In genomic region chr21:39616373-39616772, GRCh38 we compare ENCODE assay signal across 18 cellular contexts. TPM values are rescaled to one million over a fixed set of nuclear protein-coding genes. Genes with fewer than 3 reads are reported as not detected.
"Had no signal": no experiment of that assay in that cellular context is flagged by ENCODE, and none has a peak within 500 bp of the region (broad histone marks: within the 10 kb centered on the region; RNA-seq: fewer than 3 reads in every experiment).

No MANE protein-coding gene starts in this region.

- H3K4me1 Mint-ChIP-seq: memory B cell, natural killer cell had no signal

- H3K4me3 Mint-ChIP-seq: activated CD4-positive, alpha-beta T cell treated with anti-CD3 and anti-CD28 coated beads for 36 hours; activated T-helper 1 cell treated with anti-CD3 and anti-CD28 coated beads, Interleukin-12 subunit alpha, Interleukin-12 subunit beta, Interleukin-2, Interleukin-4 antibody, amounts not matched to agents 30 ng/mL and 10 ng/mL and 1 ng/mL, durations not matched to agents 14 hours and 24 hours and 36 hours; memory B cell; natural killer cell; stimulated activated naive CD8-positive, alpha-beta T cell treated with anti-CD3 and anti-CD28 coated beads, Interleukin-15, amount 100 ng/mL, for 72 hours had no signal

- H3K36me3 ChIP-seq: adrenal gland, neutrophil, right lobe of liver, suprapubic skin had no signal

- H3K9me3 Mint-ChIP-seq: activated naive CD4-positive, alpha-beta T cell treated with anti-CD3 and anti-CD28 coated beads, Interleukin-2, amount 50 U/mL, for 72 hours; activated T-helper 1 cell treated with anti-CD3 and anti-CD28 coated beads, Interleukin-12 subunit alpha, Interleukin-12 subunit beta, Interleukin-2, Interleukin-4 antibody, amounts not matched to agents 30 ng/mL and 10 ng/mL and 1 ng/mL, durations not matched to agents 14 hours and 24 hours and 36 hours; natural killer cell; stimulated activated naive CD8-positive, alpha-beta T cell treated with anti-CD3 and anti-CD28 coated beads, Interleukin-15, amount 100 ng/mL, for 72 hours had no signal

- H3K27ac Mint-ChIP-seq: activated CD4-positive, alpha-beta T cell treated with anti-CD3 and anti-CD28 coated beads for 36 hours; activated naive CD4-positive, alpha-beta T cell treated with anti-CD3 and anti-CD28 coated beads, Interleukin-2, amount 50 U/mL, for 72 hours; activated T-helper 1 cell treated with anti-CD3 and anti-CD28 coated beads, Interleukin-12 subunit alpha, Interleukin-12 subunit beta, Interleukin-2, Interleukin-4 antibody, amounts not matched to agents 30 ng/mL and 10 ng/mL and 1 ng/mL, durations not matched to agents 14 hours and 24 hours and 36 hours; memory B cell; natural killer cell; stimulated activated naive CD8-positive, alpha-beta T cell treated with anti-CD3 and anti-CD28 coated beads, Interleukin-15, amount 100 ng/mL, for 72 hours had no signal

- H3K9me3 ChIP-seq: adrenal gland, neutrophil, right lobe of liver, suprapubic skin had no signal

- H3K4me1 ChIP-seq: adrenal gland, parathyroid adenoma, right lobe of liver had no signal

- H3K36me3 Mint-ChIP-seq: activated naive CD4-positive, alpha-beta T cell treated with anti-CD3 and anti-CD28 coated beads, Interleukin-2, amount 50 U/mL, for 72 hours; memory B cell; natural killer cell had no signal

- DNase-seq: activated CD4-positive, alpha-beta T cell treated with anti-CD3 and anti-CD28 coated beads for 36 hours; activated CD4-positive, alpha-beta T cell treated with anti-CD3 and anti-CD28 coated beads, Interleukin-2, amount 50 U/mL, for 48 hours; activated gamma-delta T cell treated with Interleukin-2 at 50 U/mL for 16 hours; activated T-cell treated with anti-CD3 and anti-CD28 coated beads for 4 hours; adrenal gland; natural killer cell; right lobe of liver; small intestine; stimulated activated CD4-positive, alpha-beta T cell treated with anti-CD3 and anti-CD28 coated beads, Interleukin-4, amount 100 ng/mL, for 1 hour; stimulated activated naive CD8-positive, alpha-beta T cell treated with anti-CD3 and anti-CD28 coated beads, Interleukin-15, amount 100 ng/mL, for 72 hours; T-helper 2 cell; trophoblast cell had no signal

- H3K4me3 ChIP-seq: adrenal gland, right lobe of liver, suprapubic skin had no signal

- H3K9ac ChIP-seq: parathyroid adenoma had no signal

- H2AFZ ChIP-seq: parathyroid adenoma had no signal

- H3K27ac ChIP-seq: adrenal gland, neutrophil, parathyroid adenoma, right lobe of liver, suprapubic skin had no signal

- ATAC-seq: activated CD4-positive, alpha-beta T cell treated with anti-CD3 and anti-CD28 coated beads for 36 hours; activated naive CD4-positive, alpha-beta T cell treated with anti-CD3 and anti-CD28 coated beads, Interleukin-2, amount 50 U/mL, for 72 hours; natural killer cell; right lobe of liver; stimulated activated naive CD8-positive, alpha-beta T cell treated with anti-CD3 and anti-CD28 coated beads, Interleukin-15, amount 100 ng/mL, for 72 hours had no signal

- H3K79me2 ChIP-seq: parathyroid adenoma had no signal

RNA-seq across cellular contexts. Expression of gene B3GALT5, which starts 3.6 kb away (rescaled TPM):
- total RNA-seq: activated CD4-positive, alpha-beta T cell treated with anti-CD3 and anti-CD28 coated beads for 36 hours; activated T-helper 1 cell treated with anti-CD3 and anti-CD28 coated beads, Interleukin-12 subunit alpha, Interleukin-12 subunit beta, Interleukin-2, Interleukin-4 antibody, amounts not matched to agents 30 ng/mL and 10 ng/mL and 1 ng/mL, durations not matched to agents 14 hours and 24 hours and 36 hours had no signal
